14 cellular contexts compared by ENCODE assay signal in genomic region chr1:231571904-231572303, GRCh38.
"Had no signal": no experiment of that assay in that cellular context is flagged by ENCODE, and none has a peak within 500 bp of the region (broad histone marks: within the 10 kb centered on the region; RNA-seq: fewer than 3 reads in every experiment).

No MANE protein-coding gene starts in this region.

- H3K27me3 ChIP-seq: adrenal gland, testis had no signal

- H3K4me3 Mint-ChIP-seq: naive thymus-derived CD8-positive, alpha-beta T cell; stimulated activated naive CD8-positive, alpha-beta T cell treated with anti-CD3 and anti-CD28 coated beads, Interleukin-15, Interleukin-2, amounts not matched to agents 100 ng/mL and 50 ng/mL, for 24 hours had no signal

- H3K9me3 Mint-ChIP-seq: stimulated activated naive CD8-positive, alpha-beta T cell treated with anti-CD3 and anti-CD28 coated beads, Interleukin-15, Interleukin-2, amounts not matched to agents 100 ng/mL and 50 ng/mL, for 24 hours had no signal

- H3K27ac ChIP-seq: adrenal gland, coronary artery, lower lobe of right lung, testis had no signal

- H3K4me1 ChIP-seq: adrenal gland, lower lobe of right lung, testis had no signal

- H3K27ac Mint-ChIP-seq: naive thymus-derived CD8-positive, alpha-beta T cell; progenitor cell of endocrine pancreas; stimulated activated naive CD8-positive, alpha-beta T cell treated with anti-CD3 and anti-CD28 coated beads, Interleukin-15, Interleukin-2, amounts not matched to agents 100 ng/mL and 50 ng/mL, for 24 hours had no signal

- H3K4me3 ChIP-seq: adrenal gland, coronary artery, lower lobe of right lung, testis had no signal

- H3K27me3 Mint-ChIP-seq: naive thymus-derived CD8-positive, alpha-beta T cell; progenitor cell of endocrine pancreas; stimulated activated naive CD8-positive, alpha-beta T cell treated with anti-CD3 and anti-CD28 coated beads, Interleukin-15, Interleukin-2, amounts not matched to agents 100 ng/mL and 50 ng/mL, for 24 hours had no signal

- DNase-seq: activated naive CD4-positive, alpha-beta T cell treated with anti-CD3 and anti-CD28 coated beads, Interleukin-2, amount 50 U/mL, for 16 hours; activated T-cell treated with anti-CD3 and anti-CD28 coated beads, Interleukin-2, amount 50 U/mL, for 1 hour; adrenal gland; central memory CD4-positive, alpha-beta T cell; effector CD8-positive, alpha-beta T cell; hypothalamus; lower lobe of right lung; naive thymus-derived CD8-positive, alpha-beta T cell; stimulated activated CD4-positive, alpha-beta T cell treated with anti-CD3 and anti-CD28 coated beads, Interleukin-4, amount 100 ng/mL, for 1 hour; T-helper 2 cell; testis had no signal

- H3K9me3 ChIP-seq: adrenal gland, lower lobe of right lung, testis had no signal

- ATAC-seq: lower lobe of right lung; naive thymus-derived CD8-positive, alpha-beta T cell had no signal
